ENCODE assay signal across 8 cellular contexts in genomic region chr9:68705636-68706578, GRCh38. TPM values are rescaled to one million over a fixed set of nuclear protein-coding genes. Genes with fewer than 3 reads are reported as not detected.
A peak's percentile ranks its signal among the peaks of the same experiment; 100 is the strongest.
DNase-seq lines count a peak whose midpoint lies in the region; ATAC-seq and TF ChIP-seq lines count a peak whose summit lies in the region.

No MANE protein-coding gene starts in this region.

- peaks cover 26% of the 10 kb centered on the region for H3K4me1 ChIP-seq in BLaER1
- H3K4me1 ChIP-seq in HUES48 (ENCODE audit: control insufficient read depth, insufficient read depth, low read length), result peaks cover 19% of the 10 kb centered on the region
- H3K4me1 ChIP-seq in heart left ventricle, result peaks cover 0 to 39% (median 15%) of the 10 kb centered on the region in 12 donors

- intact Hi-C loops in activated CD8-positive, alpha-beta T cell treated with anti-CD3 and anti-CD28 coated beads for 36 hours (cut with micrococcal nuclease), result no loop called here
- intact Hi-C loops in heart left ventricle (cut with DNase I), result loop anchor here (1.0 to 10.0 kb wide), 16 partner anchors 41 to 321 kb away; a partner anchor contains a TSS

- POLR2A ChIA-PET in activated CD8-positive, alpha-beta T cell treated with anti-CD3 and anti-CD28 coated beads for 36 hours (lab: Charles Lee), result interaction anchor here (0.6 kb wide), 1 partner anchor 43 kb away, joined by 3 read pairs; no protein-coding TSS in a partner anchor

- peak; percentile 6 for DNase-seq in activated CD8-positive, alpha-beta T cell treated with anti-CD3 and anti-CD28 coated beads for 36 hours
- peak; percentile 42 to 71 (median 64) for DNase-seq in heart left ventricle
- peak; percentile 17 for DNase-seq in progenitor cell of endocrine pancreas (ENCODE audit: low spot score, unreplicated experiment)
- no peak for DNase-seq in DMS153 (lab: John Stamatoyannopoulos, UW)

- peaks cover 27% of the 10 kb centered on the region for H3K27me3 ChIP-seq in BLaER1
- peaks cover 55% of the 10 kb centered on the region for H3K27me3 ChIP-seq in HUES48 (ENCODE audit: control insufficient read depth, insufficient read depth, low read length)
- H3K27me3 ChIP-seq in heart left ventricle, result peaks cover 0 to 24% (median 5%) of the 10 kb centered on the region in 9 donors

- peaks cover 8% of the 10 kb centered on the region for H3K4me1 Mint-ChIP-seq in activated CD8-positive, alpha-beta T cell treated with anti-CD3 and anti-CD28 coated beads for 36 hours (ENCODE audit: low read depth)
- peaks cover 18% of the 10 kb centered on the region for H3K4me1 Mint-ChIP-seq in progenitor cell of endocrine pancreas (ENCODE audit: low read depth)

- peak; percentile 14 for ATAC-seq in GM19324 (IDR thresholded peaks at IDR 0.05; ENCODE audit: low FRiP score, unreplicated experiment)
- no peak for ATAC-seq in activated CD8-positive, alpha-beta T cell treated with anti-CD3 and anti-CD28 coated beads for 36 hours
- ATAC-seq in heart left ventricle, result peak; percentile 50 to 81 (median 64)
- no peak for ATAC-seq in GM18519 (IDR thresholded peaks at IDR 0.05; ENCODE audit: low FRiP score, unreplicated experiment)

- TF ChIP-seq CTCF in activated CD8-positive, alpha-beta T cell treated with anti-CD3 and anti-CD28 coated beads for 36 hours (IDR thresholded peaks at IDR 0.05), result no peak
- TF ChIP-seq CTCF in heart left ventricle (IDR thresholded peaks at IDR 0.05) (peak in 5 of 12 donors; percentile 11 to 50 (median 28)), progenitor cell of endocrine pancreas (IDR thresholded peaks at IDR 0.05; ENCODE audit: unreplicated experiment) (no peak)

- no peaks in the 10 kb centered on the region for H3K36me3 ChIP-seq in BLaER1
- no peaks in the 10 kb centered on the region for H3K36me3 ChIP-seq in HUES48 (ENCODE audit: control insufficient read depth, insufficient read depth, low read length)
- no peaks in the 10 kb centered on the region for H3K36me3 ChIP-seq in heart left ventricle

- H3K27ac ChIP-seq in BLaER1 (no peak overlapping the region), HUES48 (ENCODE audit: low read depth, low read length) (no peak overlapping the region), heart left ventricle (peak overlapping the region; percentile 68 to 95 (median 88))

- H4K20me1 ChIP-seq in BLaER1, result peaks cover 12% of the 10 kb centered on the region; the same call in 1 of the 2 replicates

- H3K36me3 Mint-ChIP-seq in activated CD8-positive, alpha-beta T cell treated with anti-CD3 and anti-CD28 coated beads for 36 hours (ENCODE audit: low read depth), result no peaks in the 10 kb centered on the region
- H3K36me3 Mint-ChIP-seq in progenitor cell of endocrine pancreas (ENCODE audit: insufficient read depth), result no peaks in the 10 kb centered on the region

- H3K4me3 Mint-ChIP-seq in activated CD8-positive, alpha-beta T cell treated with anti-CD3 and anti-CD28 coated beads for 36 hours, result peak overlapping the region; percentile 71
- peak overlapping the region; percentile 91 for H3K4me3 Mint-ChIP-seq in progenitor cell of endocrine pancreas (ENCODE audit: low read depth)

- peak overlapping the region; percentile 97 for H3K4me2 ChIP-seq in BLaER1

- H3K9me3 Mint-ChIP-seq in activated CD8-positive, alpha-beta T cell treated with anti-CD3 and anti-CD28 coated beads for 36 hours, result no peaks in the 10 kb centered on the region
- no peaks in the 10 kb centered on the region for H3K9me3 Mint-ChIP-seq in progenitor cell of endocrine pancreas (ENCODE audit: low read depth)

- H3K27me3 Mint-ChIP-seq in activated CD8-positive, alpha-beta T cell treated with anti-CD3 and anti-CD28 coated beads for 36 hours, result peaks cover 64% of the 10 kb centered on the region
- H3K27me3 Mint-ChIP-seq in progenitor cell of endocrine pancreas, result peaks cover 45% of the 10 kb centered on the region

- H3K4me3 ChIP-seq in BLaER1, result peak overlapping the region; percentile 79
- H3K4me3 ChIP-seq in HUES48 (ENCODE audit: low read depth, low read length), result peak overlapping the region; percentile 79
- H3K4me3 ChIP-seq in heart left ventricle, result peak overlapping the region; percentile 44 to 94 (median 68)

- H3K9me3 ChIP-seq in BLaER1 (no peaks in the 10 kb centered on the region), HUES48 (ENCODE audit: control insufficient read depth, insufficient read depth, low read length) (no peaks in the 10 kb centered on the region), heart left ventricle (no peaks in the 10 kb centered on the region)

- H3K27ac Mint-ChIP-seq in activated CD8-positive, alpha-beta T cell treated with anti-CD3 and anti-CD28 coated beads for 36 hours, result no peak overlapping the region
- peak overlapping the region; percentile 71 for H3K27ac Mint-ChIP-seq in progenitor cell of endocrine pancreas

- no peak for TF ChIP-seq POLR2A in heart left ventricle (IDR thresholded peaks at IDR 0.05)

- peak overlapping the region; percentile 69 for H3K9ac ChIP-seq in BLaER1
- no peak overlapping the region for H3K9ac ChIP-seq in HUES48 (ENCODE audit: low read depth, low read length)

- 0 to 2% (median 1%) methylated on average over 36 to 54 of the region's 54 CpGs for WGBS in heart left ventricle, 4 donors

- CTCF ChIA-PET in activated CD8-positive, alpha-beta T cell treated with anti-CD3 and anti-CD28 coated beads for 36 hours (lab: Charles Lee), result no interaction called here

RNA-seq across cellular contexts. Expression of gene PIP5K1B, which starts 0.9 kb away (rescaled TPM):
- under 1 TPM; 0.43 to 0.98 TPM for total RNA-seq in activated CD8-positive, alpha-beta T cell treated with anti-CD3 and anti-CD28 coated beads for 36 hours
- 10 to 100 TPM; 28.0 to 68.0 (median 47.5) TPM for total RNA-seq in heart left ventricle
- 10 to 100 TPM in 1 of 2 donors, 1 to 10 TPM in 1; 8.6 to 48.8 TPM for polyA plus RNA-seq in heart left ventricle
- 1.5 and 2.0 TPM in 2 replicates for total RNA-seq in progenitor cell of endocrine pancreas

Comparison
In these comparisons a context has a peak if more than half of its experiments do, and no peak if none do; other contexts are left out.
1. H3K27ac ChIP-seq: peak in heart left ventricle (12 of 12); none in BLaER1 (single experiment) and HUES48 (single experiment).
2. ATAC-seq: peak in GM19324 (single experiment) and heart left ventricle (4 of 4); none in activated CD8-positive, alpha-beta T cell treated with anti-CD3 and anti-CD28 coated beads for 36 hours (single experiment) and GM18519 (single experiment).
3. Peak in every context shown above with its lines, with median percentiles within 50 percentile points of each other: H3K4me3 ChIP-seq.